In the genomic region with DNA sequence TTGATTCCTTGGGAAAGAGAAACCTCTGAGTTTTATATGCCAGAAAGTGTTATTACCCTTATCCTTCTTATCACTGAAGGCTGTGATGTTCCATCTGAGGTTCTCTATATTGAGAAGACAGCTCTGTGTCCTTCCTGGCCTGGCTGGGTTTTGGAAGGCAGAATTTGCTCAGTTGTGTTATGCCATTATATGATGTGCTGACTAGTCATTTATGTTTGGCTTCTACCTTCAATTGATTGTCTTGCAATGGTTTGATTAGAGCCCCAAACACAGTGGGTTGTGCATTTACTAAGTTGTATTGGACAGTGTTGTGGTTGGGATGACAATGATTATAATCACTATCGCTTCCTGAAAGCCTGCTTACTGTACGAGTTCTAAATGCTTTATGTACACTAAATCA, we compare ENCODE assay signal across 8 cellular contexts.
"Had no signal": no experiment of that assay in that cellular context is flagged by ENCODE, and none has a peak within 500 bp of the region (broad histone marks: within the 10 kb centered on the region; RNA-seq: fewer than 3 reads in every experiment).

No MANE protein-coding gene starts in this region.

- H3K4me1 Mint-ChIP-seq: GM23338, H9 had no signal

- H3K4me2 ChIP-seq: GM23338 had no signal

- H3K27ac Mint-ChIP-seq: GM23338, H9 had no signal

- H3K4me3 ChIP-seq: GM23338, K562 had no signal

- H3K27ac ChIP-seq: HL-60 had no signal

- ATAC-seq: GM23338, K562 had no signal

- H3K9me3 Mint-ChIP-seq: H9 had no signal

- FAIRE-seq: H1, H54, K562 had no signal

- DNase-seq: H9, HCEC 1CT, KG1 had no signal

- H3K4me3 Mint-ChIP-seq: GM23338, H9 had no signal

- H2AFZ ChIP-seq: GM23338 had no signal
